12 cellular contexts compared by ENCODE assay signal in the genomic region with DNA sequence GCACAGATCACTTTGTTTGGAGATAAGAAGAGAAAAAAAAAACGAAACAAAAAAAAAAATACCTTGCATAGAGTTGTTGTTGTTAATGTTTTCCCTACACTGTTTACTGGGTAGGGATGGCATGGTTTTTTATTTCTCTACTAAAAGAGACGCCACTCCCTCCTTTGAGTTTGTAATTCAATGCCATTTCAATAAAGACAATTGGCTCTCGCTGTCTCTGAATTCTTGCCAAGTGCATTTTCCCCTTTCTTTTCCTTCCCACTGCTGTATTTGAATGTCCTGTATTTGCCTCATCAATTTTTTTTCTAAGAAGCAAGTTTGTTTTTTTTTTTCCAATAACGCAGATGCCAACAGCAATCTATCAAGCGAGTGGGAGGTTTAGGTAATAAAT.
A peak's percentile ranks its signal among the peaks of the same experiment; 100 is the strongest.
DNase-seq lines count a peak whose midpoint lies in the region; ATAC-seq and TF ChIP-seq lines count a peak whose summit lies in the region.
"Had no signal": no experiment of that assay in that cellular context is flagged by ENCODE, and none has a peak within 500 bp of the region (broad histone marks: within the 10 kb centered on the region; RNA-seq: fewer than 3 reads in every experiment).

No MANE protein-coding gene starts in this region.

- no peaks in the 10 kb centered on the region for H3K27me3 ChIP-seq in ascending aorta
- H3K27me3 ChIP-seq in tibial artery, result no peaks in the 10 kb centered on the region

- CTCF ChIA-PET in activated CD4-positive, alpha-beta memory T cell treated with anti-CD3 and anti-CD28 coated beads for 36 hours (lab: Charles Lee), result no interaction called here

- H3K4me1 Mint-ChIP-seq in activated CD4-positive, alpha-beta memory T cell treated with anti-CD3 and anti-CD28 coated beads for 36 hours (ENCODE audit: low read depth), result no peaks in the 10 kb centered on the region
- H3K4me1 Mint-ChIP-seq: activated naive CD8-positive, alpha-beta T cell treated with anti-CD3 and anti-CD28 coated beads, Interleukin-2, amount 50 U/mL, for 24 hours had no signal

- H3K36me3 ChIP-seq in ascending aorta (no peaks in the 10 kb centered on the region), tibial artery (no peaks in the 10 kb centered on the region)

- H3K9me3 ChIP-seq in ascending aorta, result no peaks in the 10 kb centered on the region
- no peaks in the 10 kb centered on the region for H3K9me3 ChIP-seq in tibial artery

- no peaks in the 10 kb centered on the region for H3K36me3 Mint-ChIP-seq in activated CD4-positive, alpha-beta memory T cell treated with anti-CD3 and anti-CD28 coated beads for 36 hours

- peak overlapping the region; percentile 56 to 83 for H3K4me3 ChIP-seq in ascending aorta
- H3K4me3 ChIP-seq in tibial artery, result peak overlapping the region; percentile 60 to 62
- H3K4me3 ChIP-seq: SK-N-MC had no signal

- peaks cover 19% of the 10 kb centered on the region for H3K27me3 Mint-ChIP-seq in activated CD4-positive, alpha-beta memory T cell treated with anti-CD3 and anti-CD28 coated beads for 36 hours

- ATAC-seq in GM21423 (IDR thresholded peaks at IDR 0.05; ENCODE audit: unreplicated experiment), result no peak
- ATAC-seq: activated naive CD8-positive, alpha-beta T cell treated with anti-CD3 and anti-CD28 coated beads, Interleukin-2, amount 50 U/mL, for 24 hours had no signal

- H3K9me3 Mint-ChIP-seq in activated CD4-positive, alpha-beta memory T cell treated with anti-CD3 and anti-CD28 coated beads for 36 hours, result no peaks in the 10 kb centered on the region
- H3K9me3 Mint-ChIP-seq: activated naive CD8-positive, alpha-beta T cell treated with anti-CD3 and anti-CD28 coated beads, Interleukin-2, amount 50 U/mL, for 24 hours had no signal

- H3K4me1 ChIP-seq in ascending aorta, result peaks cover 4 to 6% of the 10 kb centered on the region in 2 donors
- H3K4me1 ChIP-seq in tibial artery, result peaks cover 0 to 19% (median 0%) of the 10 kb centered on the region in 4 donors

- TF ChIP-seq CTCF in ascending aorta (IDR thresholded peaks at IDR 0.05) (no peak), tibial artery (IDR thresholded peaks at IDR 0.05) (no peak)

- peak overlapping the region; percentile 43 to 46 for H3K27ac ChIP-seq in ascending aorta
- H3K27ac ChIP-seq in tibial artery, result peak overlapping the region; percentile 69 to 73
- H3K27ac ChIP-seq: SK-N-MC had no signal

- peak; percentile 14 to 45 for DNase-seq in NCI-H2081 (lab: John Stamatoyannopoulos, UW)
- DNase-seq in NCI-H2081 treated with DMSO at 0.1 percent for 48 hours (lab: John Stamatoyannopoulos, UW), result no peak
- no peak for DNase-seq in ascending aorta (ENCODE audit: low spot score in 2 of 2)
- DNase-seq in left kidney (ENCODE audit: low read depth, low spot score), result peak; percentile 26
- DNase-seq in tibial artery, result no peak
- DNase-seq in activated CD4-positive, alpha-beta memory T cell treated with anti-CD3 and anti-CD28 coated beads for 36 hours, result no peak
- no peak for DNase-seq in activated naive CD4-positive, alpha-beta T cell treated with Interleukin-2 at 50 U/mL for 16 hours
- DNase-seq: activated naive CD8-positive, alpha-beta T cell treated with anti-CD3 and anti-CD28 coated beads, Interleukin-2, amount 50 U/mL, for 24 hours; stimulated activated CD4-positive, alpha-beta T cell treated with anti-CD3 and anti-CD28 coated beads, Interleukin-12 subunit alpha, Interleukin-12 subunit beta, amount 100 ng/mL, for 4 hours; stimulated activated naive CD4-positive, alpha-beta T cell treated with Interleukin-2 at 50 U/mL for 16 hours had no signal

- POLR2A ChIA-PET in activated CD4-positive, alpha-beta memory T cell treated with anti-CD3 and anti-CD28 coated beads for 36 hours (lab: Charles Lee), result no interaction called here

- intact Hi-C loops in ascending aorta (cut with DNase I) (loop anchor here (5.0 kb wide), 4 partner anchors 51 to 224 kb away; no protein-coding TSS in a partner anchor), tibial artery (cut with DNase I; ENCODE audit: low total_unique reads) (no loop called here)
- intact Hi-C loops in activated CD4-positive, alpha-beta memory T cell treated with anti-CD3 and anti-CD28 coated beads for 36 hours (cut with micrococcal nuclease), result no loop called here

- no peak overlapping the region for H3K4me3 Mint-ChIP-seq in activated CD4-positive, alpha-beta memory T cell treated with anti-CD3 and anti-CD28 coated beads for 36 hours
- H3K4me3 Mint-ChIP-seq: activated naive CD8-positive, alpha-beta T cell treated with anti-CD3 and anti-CD28 coated beads, Interleukin-2, amount 50 U/mL, for 24 hours had no signal

- H3K27ac Mint-ChIP-seq in activated CD4-positive, alpha-beta memory T cell treated with anti-CD3 and anti-CD28 coated beads for 36 hours, result no peak overlapping the region
- H3K27ac Mint-ChIP-seq: activated naive CD8-positive, alpha-beta T cell treated with anti-CD3 and anti-CD28 coated beads, Interleukin-2, amount 50 U/mL, for 24 hours had no signal

Comparison
In these comparisons a context has a peak if more than half of its experiments do, and no peak if none do; other contexts are left out.
1. DNase-seq: peak in NCI-H2081 (2 of 2) and left kidney (single experiment); none in NCI-H2081 treated with DMSO at 0.1 percent for 48 hours (single experiment), ascending aorta (0 of 2), tibial artery (0 of 2), activated CD4-positive, alpha-beta memory T cell treated with anti-CD3 and anti-CD28 coated beads for 36 hours (single experiment) and activated naive CD4-positive, alpha-beta T cell treated with Interleukin-2 at 50 U/mL for 16 hours (single experiment).